Comparison of ENCODE assay signal across 15 cellular contexts in the genomic region with DNA sequence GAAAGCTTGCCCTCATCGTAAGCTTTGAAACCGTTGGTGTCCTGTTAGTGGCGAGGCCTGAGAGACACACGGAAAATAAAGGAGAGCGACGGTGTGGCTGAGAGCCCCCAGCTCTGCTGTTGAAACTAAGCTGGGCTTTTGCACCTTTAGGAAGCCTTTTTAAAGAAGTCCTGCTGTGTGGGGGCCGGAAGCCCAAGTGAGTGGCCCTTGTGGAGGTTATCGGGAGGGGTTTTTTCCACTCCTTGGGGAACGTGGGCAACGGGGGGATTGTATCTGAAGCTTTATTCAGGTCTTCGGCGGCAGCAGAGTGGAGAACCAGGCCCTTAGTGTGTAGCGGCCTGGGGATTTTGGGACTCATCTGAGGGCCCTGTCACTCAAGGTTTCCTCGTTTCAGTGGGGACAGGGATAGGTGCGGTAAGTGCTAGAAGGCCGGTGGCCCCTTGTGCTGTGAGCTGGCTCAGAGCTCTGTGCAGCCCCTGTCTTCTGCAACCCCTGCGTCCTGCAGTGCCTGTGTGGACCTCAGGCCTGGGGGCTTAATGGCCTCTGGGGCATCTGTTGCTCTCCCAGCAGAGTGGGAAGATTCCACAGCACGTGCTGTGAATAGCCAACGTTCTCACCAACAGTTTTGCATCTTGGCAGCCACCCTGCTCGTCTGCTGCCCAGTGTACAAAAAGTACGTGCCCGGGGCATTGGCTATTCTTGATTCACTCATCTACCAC. TPM values are rescaled to one million over a fixed set of nuclear protein-coding genes. Genes with fewer than 3 reads are reported as not detected.
DNase-seq lines count a peak whose midpoint lies in the region; ATAC-seq and TF ChIP-seq lines count a peak whose summit lies in the region.
"Had no signal": no experiment of that assay in that cellular context is flagged by ENCODE, and none has a peak within 500 bp of the region (broad histone marks: within the 10 kb centered on the region; RNA-seq: fewer than 3 reads in every experiment).

No MANE protein-coding gene starts in this region.

- H3K36me3 ChIP-seq in heart right ventricle (no peaks in the 10 kb centered on the region), brain microvascular endothelial cell (replicated peaks) (peaks cover 68% of the 10 kb centered on the region), mesenchymal stem cell (ENCODE audit: control insufficient read depth in 1 of 2, insufficient read depth in 2 of 2, low read depth in 1 of 2, low read length in 2 of 2) (peaks cover 0 to 29% of the 10 kb centered on the region in 2 experiments), tibial artery (peaks cover 0 to 5% (median 0%) of the 10 kb centered on the region in 3 donors), prostate gland (no peaks in the 10 kb centered on the region)
- H3K36me3 ChIP-seq: colonic mucosa had no signal

- TF ChIP-seq CTCF in heart right ventricle (IDR thresholded peaks at IDR 0.05) (no peak), brain microvascular endothelial cell (IDR thresholded peaks at IDR 0.05; ENCODE audit: low read depth, low read length, missing control alignments) (no peak), tibial artery (IDR thresholded peaks at IDR 0.05) (no peak), prostate gland (IDR thresholded peaks at IDR 0.05) (no peak)

- H3K4me1 ChIP-seq in heart right ventricle (peaks cover 0 to 45% (median 13%) of the 10 kb centered on the region in 9 donors), mesenchymal stem cell (ENCODE audit: control insufficient read depth, insufficient read depth, low read depth, low read length) (peaks cover 36% of the 10 kb centered on the region), tibial artery (peaks cover 0 to 44% (median 40%) of the 10 kb centered on the region in 4 donors), prostate gland (replicated peaks) (no peaks in the 10 kb centered on the region)
- H3K4me1 ChIP-seq: foreskin keratinocyte had no signal

- H3K9me3 ChIP-seq in heart right ventricle (no peaks in the 10 kb centered on the region), mesenchymal stem cell (ENCODE audit: control insufficient read depth, low read length) (no peaks in the 10 kb centered on the region), tibial artery (no peaks in the 10 kb centered on the region), prostate gland (no peaks in the 10 kb centered on the region)
- H3K9me3 ChIP-seq: Caco-2, colonic mucosa had no signal

- H3K14ac ChIP-seq in mesenchymal stem cell (ENCODE audit: low read length in 2 of 2): peak overlapping the region in 1 of 2 experiments; percentile 5

- H3K27me3 ChIP-seq in heart right ventricle: peaks cover 1 to 100% (median 91%) of the 10 kb centered on the region in 7 donors
- H3K27me3 ChIP-seq in brain microvascular endothelial cell (replicated peaks): no peaks in the 10 kb centered on the region
- peaks cover 0 to 45% of the 10 kb centered on the region in 2 experiments for H3K27me3 ChIP-seq in mesenchymal stem cell (ENCODE audit: control insufficient read depth in 1 of 2, insufficient read depth in 1 of 2, low read length in 2 of 2)
- no peaks in the 10 kb centered on the region for H3K27me3 ChIP-seq in tibial artery
- H3K27me3 ChIP-seq in prostate gland (replicated peaks; ENCODE audit: insufficient read depth): peaks cover 41% of the 10 kb centered on the region

- no peak overlapping the region for H4K91ac ChIP-seq in mesenchymal stem cell (ENCODE audit: low read length)

- H2AK5ac ChIP-seq in mesenchymal stem cell (ENCODE audit: low read length, severe bottlenecking): peak overlapping the region; percentile 2

- ATAC-seq in heart right ventricle: no peak
- ATAC-seq in Right ventricle myocardium superior (ENCODE audit: poor library complexity): no peak
- no peak for ATAC-seq in GM21390 (IDR thresholded peaks at IDR 0.05; ENCODE audit: unreplicated experiment)
- ATAC-seq: foreskin keratinocyte had no signal

- 55 to 59% methylated on average over 22 of the region's 22 CpGs for WGBS in heart right ventricle, 2 donors
- 67% methylated on average over 20 of the region's 22 CpGs for WGBS in mesenchymal stem cell
- 85% methylated on average over 22 of the region's 22 CpGs for WGBS in prostate gland

- no peaks in the 10 kb centered on the region for H3K79me1 ChIP-seq in mesenchymal stem cell (replicated peaks; ENCODE audit: low read length, poor library complexity, severe bottlenecking)

- H2BK15ac ChIP-seq in mesenchymal stem cell (ENCODE audit: low read depth, poor library complexity, severe bottlenecking): no peak overlapping the region

- H3K4me3 ChIP-seq in heart right ventricle: peak overlapping the region in 9 of 10 donors; percentile 33 to 66 (median 60)
- peak overlapping the region; percentile 93 for H3K4me3 ChIP-seq in brain microvascular endothelial cell (ENCODE audit: low read depth, low read length)
- peak overlapping the region; percentile 56 to 86 for H3K4me3 ChIP-seq in mesenchymal stem cell (ENCODE audit: insufficient read depth in 1 of 2, low read depth in 1 of 2, low read length in 2 of 2)
- H3K4me3 ChIP-seq in tibial artery: peak overlapping the region; percentile 81 to 86
- H3K4me3 ChIP-seq in prostate gland: no peak overlapping the region
- H3K4me3 ChIP-seq: colonic mucosa had no signal

- in situ Hi-C loops in brain microvascular endothelial cell (cut with HindIII; ENCODE audit: low pct_ligation_motif_present, low sequenced_read_pairs): loop anchor here (5.0 to 25.0 kb wide), 2 partner anchors 491 to 716 kb away; no protein-coding TSS in a partner anchor

- no peak overlapping the region for H3K23ac ChIP-seq in mesenchymal stem cell (ENCODE audit: low read length in 2 of 2)

- no peak overlapping the region for H2AFZ ChIP-seq in mesenchymal stem cell (ENCODE audit: low read depth, low read length)

- peak overlapping the region; percentile 78 for H3K4me2 ChIP-seq in mesenchymal stem cell (ENCODE audit: low read length, poor library complexity, severe bottlenecking)

- peak overlapping the region; percentile 6 to 47 for H2BK12ac ChIP-seq in mesenchymal stem cell (ENCODE audit: low read length in 2 of 2)

- peak overlapping the region; percentile 60 for H2BK5ac ChIP-seq in mesenchymal stem cell (ENCODE audit: low read depth, low read length, poor library complexity, severe bottlenecking)

- intact Hi-C loops in heart right ventricle (cut with DNase I): loop anchor here in 6 of 10 donors (5.0 to 10.0 kb wide), 4 partner anchors 93 to 263 kb away; no protein-coding TSS in a partner anchor
- intact Hi-C loops in Right ventricle myocardium superior (cut with DNase I): loop anchor here (10.0 kb wide), 2 partner anchors 193 to 263 kb away; no protein-coding TSS in a partner anchor
- intact Hi-C loops in tibial artery (cut with DNase I; ENCODE audit: low total_unique reads): no loop called here
- intact Hi-C loops in prostate gland (cut with DNase I): no loop called here

- H4K8ac ChIP-seq in mesenchymal stem cell (ENCODE audit: low read length): peak overlapping the region; percentile 39

- peak overlapping the region in 1 of 2 experiments; percentile 79 for H3K18ac ChIP-seq in mesenchymal stem cell (ENCODE audit: low read depth in 1 of 2, low read length in 2 of 2)

- H2BK120ac ChIP-seq in mesenchymal stem cell (ENCODE audit: low read depth, low read length): no peak overlapping the region

- DNase-seq in heart right ventricle (no peak), Right ventricle myocardium superior (no peak), brain microvascular endothelial cell (no peak), mesenchymal stem cell (no peak), tibial artery (peak in 1 of 2 donors; percentile 71), prostate gland (ENCODE audit: low spot score) (no peak), NCI-H748 treated with DMSO at 0.1 percent for 48 hours (lab: John Stamatoyannopoulos, UW) (no peak)
- DNase-seq: activated CD8-positive, alpha-beta memory T cell treated with anti-CD3 and anti-CD28 coated beads, Interleukin-2, amount 50 U/mL, for 4 hours; activated naive CD4-positive, alpha-beta T cell treated with anti-CD3 and anti-CD28 coated beads, Interleukin-2, amount 50 U/mL, for 16 hours; Caco-2; colonic mucosa; foreskin keratinocyte; NCI-H2227 treated with DMSO at 0.1 percent for 48 hours; trophoblast cell had no signal

- H3K27ac ChIP-seq in heart right ventricle: peak overlapping the region in 9 of 10 donors; percentile 13 to 90 (median 61)
- H3K27ac ChIP-seq in brain microvascular endothelial cell: peak overlapping the region; percentile 79
- H3K27ac ChIP-seq in mesenchymal stem cell (ENCODE audit: low read length, poor library complexity, severe bottlenecking): peak overlapping the region; percentile 87
- peak overlapping the region; percentile 95 to 97 for H3K27ac ChIP-seq in tibial artery
- no peak overlapping the region for H3K27ac ChIP-seq in prostate gland
- H3K27ac ChIP-seq: colonic mucosa, foreskin keratinocyte had no signal

- H3K9ac ChIP-seq in mesenchymal stem cell (ENCODE audit: low read length): peak overlapping the region; percentile 88

- H3K4ac ChIP-seq in mesenchymal stem cell (ENCODE audit: low read depth in 1 of 2, low read length in 2 of 2): peak overlapping the region in 1 of 2 experiments; percentile 13

- TF ChIP-seq POLR2A in prostate gland (IDR thresholded peaks at IDR 0.05): no peak

RNA-seq across cellular contexts. Expression of a gene that starts 4.7 kb away (rescaled TPM):
- total RNA-seq in heart right ventricle: 1 to 10 TPM in 8 of 10 donors, under 1 TPM in 2; 0.66 to 2.2 (median 1.9) TPM
- 1 to 10 TPM; 1.2 to 1.3 TPM for polyA plus RNA-seq in heart right ventricle
- 1.4 TPM for total RNA-seq in Right ventricle myocardium superior
- 2.7 TPM for polyA plus RNA-seq in mesenchymal stem cell (2013, experiment 1 of 2)
- polyA plus RNA-seq in mesenchymal stem cell (2013, experiment 2 of 2): 2.8 TPM
- total RNA-seq in prostate gland: 1 to 10 TPM in 1 of 2 donors, under 1 TPM in 1; 0.41 to 6.5 TPM
- total RNA-seq: Caco-2, foreskin keratinocyte had no signal
- polyA plus RNA-seq: foreskin keratinocyte had no signal

RNA-seq across cellular contexts. Expression of a gene that starts 7.0 kb away (rescaled TPM):
- total RNA-seq in heart right ventricle: 1 to 10 TPM in 3 of 10 donors, under 1 TPM in 7; 0.40 to 1.9 (median 0.84) TPM
- under 1 TPM; 0.78 to 0.95 TPM for polyA plus RNA-seq in heart right ventricle
- total RNA-seq in Right ventricle myocardium superior: 0.75 TPM
- polyA plus RNA-seq in mesenchymal stem cell (2013, experiment 1 of 2): 10.5 TPM
- polyA plus RNA-seq in mesenchymal stem cell (2013, experiment 2 of 2): 11.8 TPM
- total RNA-seq in prostate gland: 1 to 10 TPM in 1 of 2 donors, under 1 TPM in 1; 0.87 to 8.6 TPM

RNA-seq across cellular contexts. Expression of a gene that starts 16.3 kb away (rescaled TPM):
- total RNA-seq in heart right ventricle: 10 to 100 TPM in 8 of 10 donors, 1 to 10 TPM in 2; 8.9 to 13.1 (median 11.4) TPM
- polyA plus RNA-seq in heart right ventricle: 10 to 100 TPM in 1 of 2 donors, 1 to 10 TPM in 1; 5.1 to 11.3 TPM
- total RNA-seq in Right ventricle myocardium superior: 9.6 TPM
- polyA plus RNA-seq in mesenchymal stem cell (2013, experiment 1 of 2): 8.3 TPM
- polyA plus RNA-seq in mesenchymal stem cell (2013, experiment 2 of 2): 6.8 TPM
- total RNA-seq in prostate gland: 10 to 100 TPM; 23.7 to 43.8 TPM

Comparison
In these comparisons a context has a peak if more than half of its experiments do, and no peak if none do; other contexts are left out.
1. H3K27ac ChIP-seq: peak in heart right ventricle (9 of 10), brain microvascular endothelial cell (single experiment), mesenchymal stem cell (single experiment) and tibial artery (2 of 2); none in prostate gland (0 of 2).
2. H3K4me3 ChIP-seq: peak in heart right ventricle (9 of 10), brain microvascular endothelial cell (single experiment), mesenchymal stem cell (2 of 2) and tibial artery (2 of 2); none in prostate gland (0 of 2).
3. intact Hi-C loops: an anchor here in heart right ventricle (5.0 to 10.0 kb wide) and Right ventricle myocardium superior (10.0 kb wide); none called in tibial artery and prostate gland.